Comparison of ENCODE assay signal across 2 cellular contexts in the genomic region with DNA sequence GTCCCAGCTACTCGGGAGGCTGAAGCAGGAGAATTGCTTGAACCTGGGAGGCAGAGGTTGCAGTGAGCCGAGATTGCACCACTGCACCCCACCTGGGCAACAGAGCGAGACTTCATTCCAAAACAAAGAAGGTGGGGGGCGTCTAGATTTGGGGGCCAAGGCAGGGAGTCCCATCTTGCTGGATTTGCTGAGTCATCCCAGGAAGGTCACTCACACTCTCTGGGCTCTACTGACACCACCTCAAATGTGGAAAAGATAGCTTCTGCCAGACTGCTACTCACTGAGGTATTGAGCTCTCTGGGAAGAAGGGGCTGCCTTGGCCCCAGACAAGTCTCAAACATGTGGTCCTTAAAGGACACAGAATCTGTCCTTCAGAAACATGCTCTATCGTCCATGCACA.
TF ChIP-seq lines count a peak whose summit lies in the region.

No MANE protein-coding gene starts in this region.

TF ChIP-seq in HepG2, 621 proteins besides CTCF, POLR2A, EP300 and RAD21 (continued from another document):
- no peak for TF ChIP-seq ZNF691 (CRISPR knock-in tag; IDR thresholded peaks at IDR 0.05; ENCODE audit: borderline replicate concordance, low read depth)
- no peak for TF ChIP-seq GATA4 (IDR thresholded peaks at IDR 0.05; ENCODE audit: borderline replicate concordance, low read depth)
- TF ChIP-seq HDAC6 (IDR thresholded peaks at IDR 0.05; ENCODE audit: low read depth, low read length): no peak
- TF ChIP-seq MAFK (conservative IDR thresholded peaks at IDR 0.05 in 1 of 2, IDR thresholded peaks at IDR 0.05 in 1 of 2; ENCODE audit: low read length in 2 of 2): peak; percentile 63 to 73
- no peak for TF ChIP-seq GLI4 (CRISPR knock-in tag; IDR thresholded peaks at IDR 0.05; ENCODE audit: borderline replicate concordance)

TF ChIP-seq in K562, 482 proteins besides CTCF, POLR2A, EP300 and RAD21 (continued from another document):
- TF ChIP-seq, protein P1, sequence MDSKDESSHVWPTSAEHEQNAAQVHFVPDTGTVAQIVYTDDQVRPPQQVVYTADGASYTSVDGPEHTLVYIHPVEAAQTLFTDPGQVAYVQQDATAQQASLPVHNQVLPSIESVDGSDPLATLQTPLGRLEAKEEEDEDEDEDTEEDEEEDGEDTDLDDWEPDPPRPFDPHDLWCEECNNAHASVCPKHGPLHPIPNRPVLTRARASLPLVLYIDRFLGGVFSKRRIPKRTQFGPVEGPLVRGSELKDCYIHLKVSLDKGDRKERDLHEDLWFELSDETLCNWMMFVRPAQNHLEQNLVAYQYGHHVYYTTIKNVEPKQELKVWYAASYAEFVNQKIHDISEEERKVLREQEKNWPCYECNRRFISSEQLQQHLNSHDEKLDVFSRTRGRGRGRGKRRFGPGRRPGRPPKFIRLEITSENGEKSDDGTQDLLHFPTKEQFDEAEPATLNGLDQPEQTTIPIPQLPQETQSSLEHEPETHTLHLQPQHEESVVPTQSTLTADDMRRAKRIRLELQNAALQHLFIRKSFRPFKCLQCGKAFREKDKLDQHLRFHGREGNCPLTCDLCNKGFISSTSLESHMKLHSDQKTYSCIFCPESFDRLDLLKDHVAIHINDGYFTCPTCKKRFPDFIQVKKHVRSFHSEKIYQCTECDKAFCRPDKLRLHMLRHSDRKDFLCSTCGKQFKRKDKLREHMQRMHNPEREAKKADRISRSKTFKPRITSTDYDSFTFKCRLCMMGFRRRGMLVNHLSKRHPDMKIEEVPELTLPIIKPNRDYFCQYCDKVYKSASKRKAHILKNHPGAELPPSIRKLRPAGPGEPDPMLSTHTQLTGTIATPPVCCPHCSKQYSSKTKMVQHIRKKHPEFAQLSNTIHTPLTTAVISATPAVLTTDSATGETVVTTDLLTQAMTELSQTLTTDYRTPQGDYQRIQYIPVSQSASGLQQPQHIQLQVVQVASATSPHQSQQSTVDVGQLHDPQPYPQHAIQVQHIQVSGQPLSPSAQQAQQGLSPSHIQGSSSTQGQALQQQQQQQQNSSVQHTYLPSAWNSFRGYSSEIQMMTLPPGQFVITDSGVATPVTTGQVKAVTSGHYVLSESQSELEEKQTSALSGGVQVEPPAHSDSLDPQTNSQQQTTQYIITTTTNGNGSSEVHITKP (IDR thresholded peaks at IDR 0.05; ENCODE audit: partially characterized antibody): no peak
- no peak for TF ChIP-seq E2F8 (IDR thresholded peaks at IDR 0.05; ENCODE audit: low read depth, partially characterized antibody)
- no peak for TF ChIP-seq RFX1 (IDR thresholded peaks at IDR 0.05)
- TF ChIP-seq, protein P2, sequence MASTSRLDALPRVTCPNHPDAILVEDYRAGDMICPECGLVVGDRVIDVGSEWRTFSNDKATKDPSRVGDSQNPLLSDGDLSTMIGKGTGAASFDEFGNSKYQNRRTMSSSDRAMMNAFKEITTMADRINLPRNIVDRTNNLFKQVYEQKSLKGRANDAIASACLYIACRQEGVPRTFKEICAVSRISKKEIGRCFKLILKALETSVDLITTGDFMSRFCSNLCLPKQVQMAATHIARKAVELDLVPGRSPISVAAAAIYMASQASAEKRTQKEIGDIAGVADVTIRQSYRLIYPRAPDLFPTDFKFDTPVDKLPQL (IDR thresholded peaks at IDR 0.05; ENCODE audit: extremely low read depth, insufficient read length): no peak
- no peak for TF ChIP-seq TBP (optimal IDR thresholded peaks at IDR 0.05; ENCODE audit: low read depth, low read length)
- TF ChIP-seq ZFP91 (CRISPR knock-in tag; IDR thresholded peaks at IDR 0.05): no peak
- TF ChIP-seq, protein P3, sequence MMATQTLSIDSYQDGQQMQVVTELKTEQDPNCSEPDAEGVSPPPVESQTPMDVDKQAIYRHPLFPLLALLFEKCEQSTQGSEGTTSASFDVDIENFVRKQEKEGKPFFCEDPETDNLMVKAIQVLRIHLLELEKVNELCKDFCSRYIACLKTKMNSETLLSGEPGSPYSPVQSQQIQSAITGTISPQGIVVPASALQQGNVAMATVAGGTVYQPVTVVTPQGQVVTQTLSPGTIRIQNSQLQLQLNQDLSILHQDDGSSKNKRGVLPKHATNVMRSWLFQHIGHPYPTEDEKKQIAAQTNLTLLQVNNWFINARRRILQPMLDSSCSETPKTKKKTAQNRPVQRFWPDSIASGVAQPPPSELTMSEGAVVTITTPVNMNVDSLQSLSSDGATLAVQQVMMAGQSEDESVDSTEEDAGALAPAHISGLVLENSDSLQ (IDR thresholded peaks at IDR 0.05): no peak
- TF ChIP-seq, protein P4, sequence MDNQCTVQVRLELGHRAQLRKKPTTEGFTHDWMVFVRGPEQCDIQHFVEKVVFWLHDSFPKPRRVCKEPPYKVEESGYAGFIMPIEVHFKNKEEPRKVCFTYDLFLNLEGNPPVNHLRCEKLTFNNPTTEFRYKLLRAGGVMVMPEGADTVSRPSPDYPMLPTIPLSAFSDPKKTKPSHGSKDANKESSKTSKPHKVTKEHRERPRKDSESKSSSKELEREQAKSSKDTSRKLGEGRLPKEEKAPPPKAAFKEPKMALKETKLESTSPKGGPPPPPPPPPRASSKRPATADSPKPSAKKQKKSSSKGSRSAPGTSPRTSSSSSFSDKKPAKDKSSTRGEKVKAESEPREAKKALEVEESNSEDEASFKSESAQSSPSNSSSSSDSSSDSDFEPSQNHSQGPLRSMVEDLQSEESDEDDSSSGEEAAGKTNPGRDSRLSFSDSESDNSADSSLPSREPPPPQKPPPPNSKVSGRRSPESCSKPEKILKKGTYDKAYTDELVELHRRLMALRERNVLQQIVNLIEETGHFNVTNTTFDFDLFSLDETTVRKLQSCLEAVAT (IDR thresholded peaks at IDR 0.05): no peak
